ENCODE assay signal across 8 cellular contexts in genomic region chr7:43649755-43650274, GRCh38.
DNase-seq lines count a peak whose midpoint lies in the region; ATAC-seq and TF ChIP-seq lines count a peak whose summit lies in the region.

No MANE protein-coding gene starts in this region.

- TF ChIP-seq CTCF in GM06990 (IDR thresholded peaks at IDR 0.05; ENCODE audit: insufficient read depth, low read length, poor library complexity, severe bottlenecking) (no peak), fibroblast of lung (conservative IDR thresholded peaks at IDR 0.05 in 1 of 2, IDR thresholded peaks at IDR 0.05 in 1 of 2; ENCODE audit: low read depth in 1 of 2, low read length in 2 of 2) (no peak)

- peak overlapping the region; percentile 78 to 98 (median 94) for H3K27ac Mint-ChIP-seq in IgD-negative memory B cell

- H3K36me3 Mint-ChIP-seq in IgD-negative memory B cell: peaks cover 11% of the 10 kb centered on the region

- no peaks in the 10 kb centered on the region for H3K27me3 Mint-ChIP-seq in IgD-negative memory B cell

- H4K20me1 ChIP-seq in fibroblast of lung (ENCODE audit: control insufficient read depth, extremely low read depth, insufficient read depth, low read length): no peaks in the 10 kb centered on the region

- ATAC-seq in GM21526 (IDR thresholded peaks at IDR 0.05; ENCODE audit: low FRiP score, unreplicated experiment): peak; percentile 71

- peak overlapping the region; percentile 16 for H3K4me2 ChIP-seq in fibroblast of lung (ENCODE audit: extremely low read depth, insufficient read depth, low read length)

- H3K36me3 ChIP-seq in GM06990 (ENCODE audit: control insufficient read depth, insufficient read depth, low read length): no peaks in the 10 kb centered on the region; the same call in 1 of the 2 replicates
- H3K36me3 ChIP-seq in fibroblast of lung (ENCODE audit: control insufficient read depth, insufficient read depth, low read length): no peaks in the 10 kb centered on the region

- peaks cover 0 to 5% (median 2%) of the 10 kb centered on the region in 3 donors for H3K9me3 Mint-ChIP-seq in IgD-negative memory B cell

- H3K27me3 ChIP-seq in GM06990 (replicated peaks; ENCODE audit: control insufficient read depth, insufficient read depth, low read length): no peaks in the 10 kb centered on the region
- H3K27me3 ChIP-seq in fibroblast of lung (ENCODE audit: control insufficient read depth, insufficient read depth, low read length): no peaks in the 10 kb centered on the region

- H3K9ac ChIP-seq in fibroblast of lung (ENCODE audit: insufficient read depth, low read length): no peak overlapping the region

- peak overlapping the region; percentile 80 to 94 (median 85) for H3K4me3 Mint-ChIP-seq in IgD-negative memory B cell

- peak overlapping the region; percentile 99 for H3K27ac ChIP-seq in fibroblast of lung (ENCODE audit: insufficient read depth, low read length)

- DNase-seq in GM06990 (ENCODE audit: extremely low read depth, insufficient read length) (peak; percentile 85), fibroblast of lung (ENCODE audit: low read depth in 2 of 2) (peak in 1 of 2 donors; percentile 42), retina (no peak), globus pallidus (ENCODE audit: low spot score) (no peak)
- DNase-seq in activated CD4-positive, alpha-beta T cell treated with anti-CD3 and anti-CD28 coated beads for 48 hours: peak; percentile 69
- peak; percentile 47 to 61 for DNase-seq in stimulated activated CD8-positive, alpha-beta memory T cell treated with anti-CD3 and anti-CD28 coated beads, Interleukin-7, amount 100 ng/mL, for 4 hours (ENCODE audit: low read depth in 2 of 2)

- peaks cover 57% of the 10 kb centered on the region for H3K4me1 ChIP-seq in fibroblast of lung (ENCODE audit: control insufficient read depth, extremely low read depth, insufficient read depth, low read length)

- H2AFZ ChIP-seq in fibroblast of lung (ENCODE audit: low read length): no peak overlapping the region

- H3K9me3 ChIP-seq in fibroblast of lung (ENCODE audit: control insufficient read depth, insufficient read depth, low read depth, low read length): no peaks in the 10 kb centered on the region

- H3K4me1 Mint-ChIP-seq in IgD-negative memory B cell: peaks cover 60 to 75% (median 69%) of the 10 kb centered on the region in 3 donors

- H3K79me2 ChIP-seq in fibroblast of lung (ENCODE audit: control insufficient read depth, insufficient read depth, low read length): peaks cover 2% of the 10 kb centered on the region

- H3K4me3 ChIP-seq in GM06990 (replicated peaks; ENCODE audit: low read depth, low read length): peak overlapping the region; percentile 46
- H3K4me3 ChIP-seq in fibroblast of lung (replicated peaks in 1 of 4; ENCODE audit: control extremely low read depth in 1 of 4, insufficient read depth in 1 of 4, low read depth in 3 of 4, low read length in 4 of 4): no peak overlapping the region

Comparison
In these comparisons a context has a peak if more than half of its experiments do, and no peak if none do; other contexts are left out.
1. DNase-seq: peak in GM06990 (single experiment), activated CD4-positive, alpha-beta T cell treated with anti-CD3 and anti-CD28 coated beads for 48 hours (single experiment) and stimulated activated CD8-positive, alpha-beta memory T cell treated with anti-CD3 and anti-CD28 coated beads, Interleukin-7, amount 100 ng/mL, for 4 hours (2 of 2); none in retina (single experiment) and globus pallidus (single experiment).